ENCODE assay signal across 8 cellular contexts in genomic region chr4:153204247-153205027, GRCh38. TPM values are rescaled to one million over a fixed set of nuclear protein-coding genes. Genes with fewer than 3 reads are reported as not detected.
A peak's percentile ranks its signal among the peaks of the same experiment; 100 is the strongest.
DNase-seq lines count a peak whose midpoint lies in the region; ATAC-seq and TF ChIP-seq lines count a peak whose summit lies in the region.

Gene TRIM2 (plus strand): TSS chr4:153204443. CDS start chr4:153204531, 88 bp downstream.

- POLR2A ChIA-PET in PC-3 (lab: Charles Lee; ENCODE audit: unreplicated experiment): interaction anchor here (1.1 kb wide), 1 partner anchor 42 kb away, joined by 3 read pairs; no protein-coding TSS in a partner anchor

- peak in 1 of 2 donors; percentile 79 for TF ChIP-seq POLR2A in thyroid gland (IDR thresholded peaks at IDR 0.05)

- intact Hi-C loops in PC-3 (cut with micrococcal nuclease) (loop anchor here (1.0 to 5.0 kb wide), 3 partner anchors 44 to 368 kb away; no protein-coding TSS in a partner anchor), lower lobe of right lung (cut with DNase I) (no loop called here), thyroid gland (cut with DNase I) (no loop called here)

- H3K36me3 ChIP-seq in HAP-1 (replicated peaks) (no peaks in the 10 kb centered on the region), PC-3 (ENCODE audit: low read depth, low read length) (no peaks in the 10 kb centered on the region), endodermal cell (ENCODE audit: control insufficient read depth, insufficient read depth, low read length) (peaks cover 11% of the 10 kb centered on the region), lower lobe of right lung (no peaks in the 10 kb centered on the region), thyroid gland (no peaks in the 10 kb centered on the region)

- peaks cover 6% of the 10 kb centered on the region for H3K36me3 Mint-ChIP-seq in endodermal cell (ENCODE audit: low read depth)

- DNase-seq in AG08395 (ENCODE audit: low spot score) (peak; percentile 36), HAP-1 (ENCODE audit: low spot score in 2 of 2) (peak; percentile 93), PC-3 (peak; percentile 70), endodermal cell (peak; percentile 90), lower lobe of right lung (peak; percentile 72), thyroid gland (peak; percentile 83 to 84)

- peak within 1 kb of the TSS; percentile 96 for H3K27ac ChIP-seq in PC-3 (ENCODE audit: low read length)
- H3K27ac ChIP-seq in endodermal cell (ENCODE audit: low read depth, low read length): peak within 1 kb of the TSS; percentile 52
- H3K27ac ChIP-seq in lower lobe of right lung: no peak within 1 kb of the TSS
- peak within 1 kb of the TSS; percentile 72 to 82 (median 79) for H3K27ac ChIP-seq in thyroid gland

- CTCF ChIA-PET in PC-3 (lab: Charles Lee): no interaction called here

- H3K79me2 ChIP-seq in PC-3 (ENCODE audit: low read length): no peaks in the 10 kb centered on the region

- ATAC-seq in PC-3: peak; percentile 14
- peak; percentile 86 to 87 for ATAC-seq in lower lobe of right lung
- ATAC-seq in GM21717 (IDR thresholded peaks at IDR 0.05; ENCODE audit: unreplicated experiment): no peak
- ATAC-seq in GM18870 (IDR thresholded peaks at IDR 0.05; ENCODE audit: unreplicated experiment): no peak

- no peaks in the 10 kb centered on the region for H3F3A ChIP-seq in PC-3 (ENCODE audit: low read length, unreplicated experiment)

- H3K4me3 ChIP-seq in HAP-1: peak within 1 kb of the TSS; percentile 37
- peak within 1 kb of the TSS; percentile 59 for H3K4me3 ChIP-seq in PC-3 (ENCODE audit: low read length)
- peak within 1 kb of the TSS; percentile 87 for H3K4me3 ChIP-seq in endodermal cell (ENCODE audit: low read length)
- H3K4me3 ChIP-seq in lower lobe of right lung: peak within 1 kb of the TSS; percentile 41
- peak within 1 kb of the TSS in 2 of 3 donors; percentile 31 to 42 for H3K4me3 ChIP-seq in thyroid gland (replicated peaks in 1 of 3)

- H3K9me3 ChIP-seq in HAP-1 (no peaks in the 10 kb centered on the region), PC-3 (ENCODE audit: low read length) (no peaks in the 10 kb centered on the region), endodermal cell (ENCODE audit: control insufficient read depth, low read length) (no peaks in the 10 kb centered on the region), lower lobe of right lung (no peaks in the 10 kb centered on the region), thyroid gland (no peaks in the 10 kb centered on the region)

- in situ Hi-C loops in HAP-1 (cut with MboI; ENCODE audit: low sequenced_read_pairs): no loop called here

- BruUV-seq in PC-3 (replicated peaks; lab: Mats Ljungman, UMichigan): TSS peak; percentile 60

- peak within 1 kb of the TSS; percentile 49 for H2AFZ ChIP-seq in PC-3 (ENCODE audit: low read length)

- peak within 1 kb of the TSS; percentile 71 for H3K4me3 Mint-ChIP-seq in endodermal cell

- 2 to 9% methylated on average over 9 to 15 of the region's 15 CpGs for WGBS in endodermal cell (ENCODE audit: insufficient coverage in 1 of 2, insufficient read length in 1 of 2), 2 experiments
- 33 to 35% methylated on average over 15 of the region's 15 CpGs for WGBS in thyroid gland, 2 donors

- H4K20me1 ChIP-seq in PC-3 (ENCODE audit: low read length): no peaks in the 10 kb centered on the region

- no peaks in the 10 kb centered on the region for H3K9me2 ChIP-seq in PC-3 (replicated peaks; ENCODE audit: low read length)

- no peaks in the 10 kb centered on the region for H3K9me3 Mint-ChIP-seq in endodermal cell

- H3K27me3 ChIP-seq in HAP-1 (ENCODE audit: low read depth) (no peaks in the 10 kb centered on the region), PC-3 (ENCODE audit: low read length) (no peaks in the 10 kb centered on the region), endodermal cell (ENCODE audit: control insufficient read depth, insufficient read depth, low read length, poor library complexity, severe bottlenecking) (no peaks in the 10 kb centered on the region), lower lobe of right lung (ENCODE audit: low read depth) (no peaks in the 10 kb centered on the region), thyroid gland (no peaks in the 10 kb centered on the region)

- peak within 1 kb of the TSS; percentile 86 for H3K27ac Mint-ChIP-seq in endodermal cell

- H3K4me2 ChIP-seq in PC-3 (ENCODE audit: low read length): peak within 1 kb of the TSS; percentile 78

- peaks cover 37% of the 10 kb centered on the region for H3K4me1 Mint-ChIP-seq in endodermal cell

- H3K27me3 Mint-ChIP-seq in endodermal cell (ENCODE audit: insufficient read depth): peaks cover 18% of the 10 kb centered on the region

- TF ChIP-seq CTCF in PC-3 (conservative IDR thresholded peaks at IDR 0.05; ENCODE audit: low read depth, low read length) (no peak), endodermal cell (conservative IDR thresholded peaks at IDR 0.05) (no peak), lower lobe of right lung (IDR thresholded peaks at IDR 0.05) (no peak), thyroid gland (IDR thresholded peaks at IDR 0.05) (no peak)

- H3K4me1 ChIP-seq in HAP-1 (peaks cover 46% of the 10 kb centered on the region), PC-3 (ENCODE audit: insufficient read depth, low read length) (peaks cover 30% of the 10 kb centered on the region), endodermal cell (ENCODE audit: control insufficient read depth, insufficient read depth, low read length) (peaks cover 10% of the 10 kb centered on the region), lower lobe of right lung (no peaks in the 10 kb centered on the region), thyroid gland (peaks cover 8 to 30% of the 10 kb centered on the region in 2 donors)

- H3K9ac ChIP-seq in PC-3 (ENCODE audit: low read length): peak within 1 kb of the TSS; percentile 79
- peak within 1 kb of the TSS; percentile 61 for H3K9ac ChIP-seq in endodermal cell (ENCODE audit: extremely low read depth, low read length, poor library complexity, severe bottlenecking)

RNA-seq across cellular contexts. Expression of gene TRIM2, which starts in this region (rescaled TPM):
- total RNA-seq in PC-3 (2014; rRNA removed) (18.9 and 20.2 TPM in 2 replicates), endodermal cell (10 to 100 TPM; 31.8 to 56.1 TPM), lower lobe of right lung (32.6 TPM), thyroid gland (100 to 1,000 TPM; 146 to 229 (median 192) TPM)
- 83.8 TPM for polyA plus RNA-seq in endodermal cell (2013, experiment 1 of 2)
- polyA plus RNA-seq in endodermal cell (2013, experiment 2 of 2): 72.7 TPM

Comparison
In these comparisons a context has a peak if more than half of its experiments do, and no peak if none do; other contexts are left out.
1. DNase-seq: peak in every context shown above with its lines; median percentile 93 in HAP-1; 90 in endodermal cell; 84 in thyroid gland; 72 in lower lobe of right lung; 70 in PC-3; 36 in AG08395.
2. H3K4me3 ChIP-seq: peak in every context shown above with its lines; median percentile 87 in endodermal cell; 59 in PC-3; 41 in lower lobe of right lung; 37 in HAP-1; 36 in thyroid gland.
3. ATAC-seq: peak in PC-3 (single experiment) and lower lobe of right lung (2 of 2); none in GM21717 (single experiment) and GM18870 (single experiment).